10 cellular contexts compared by ENCODE assay signal in genomic region chr6:18327621-18328548, GRCh38. TPM values are rescaled to one million over a fixed set of nuclear protein-coding genes. Genes with fewer than 3 reads are reported as not detected.
DNase-seq lines count a peak whose midpoint lies in the region; ATAC-seq and TF ChIP-seq lines count a peak whose summit lies in the region.
"Had no signal": no experiment of that assay in that cellular context is flagged by ENCODE, and none has a peak within 500 bp of the region (broad histone marks: within the 10 kb centered on the region; RNA-seq: fewer than 3 reads in every experiment).

No MANE protein-coding gene starts in this region.

- WGBS in prostate gland = 56% methylated on average over 8 of the region's 8 CpGs

- no peaks in the 10 kb centered on the region for H3K36me3 ChIP-seq in prostate gland

- TF ChIP-seq CTCF in prostate gland (IDR thresholded peaks at IDR 0.05) = no peak

- no peak for TF ChIP-seq POLR2A in prostate gland (IDR thresholded peaks at IDR 0.05)

- no peaks in the 10 kb centered on the region for H3K9me3 ChIP-seq in prostate gland

- peak; percentile 52 for ATAC-seq in GM19351 (IDR thresholded peaks at IDR 0.05; ENCODE audit: unreplicated experiment)
- ATAC-seq in HG03565 (IDR thresholded peaks at IDR 0.05; ENCODE audit: unreplicated experiment) = no peak
- ATAC-seq in GM21717 (IDR thresholded peaks at IDR 0.05; ENCODE audit: unreplicated experiment) = no peak

- no peaks in the 10 kb centered on the region for H3K27me3 ChIP-seq in prostate gland (replicated peaks; ENCODE audit: insufficient read depth)

- H3K4me3 ChIP-seq in prostate gland = no peak overlapping the region

- H3K4me1 ChIP-seq in prostate gland (replicated peaks) = no peaks in the 10 kb centered on the region

- peak overlapping the region; percentile 78 for H3K27ac ChIP-seq in epithelial cell of prostate
- peak overlapping the region; percentile 51 to 65 for H3K27ac ChIP-seq in prostate gland

- peak; percentile 32 for DNase-seq in NCI-H187 treated with DMSO at 0.1 percent for 48 hours (lab: John Stamatoyannopoulos, UW)
- DNase-seq in epithelial cell of prostate (ENCODE audit: low read depth, low spot score) = no peak
- peak; percentile 21 for DNase-seq in prostate gland (ENCODE audit: low spot score)
- DNase-seq in NCI-H2107 treated with DMSO at 0.1 percent for 48 hours (lab: John Stamatoyannopoulos, UW; ENCODE audit: unreplicated experiment) = no peak
- DNase-seq in posterior vena cava (ENCODE audit: low spot score) = no peak
- DNase-seq: activated CD4-positive, CD25-positive, alpha-beta regulatory T cell treated with anti-CD3 and anti-CD28 coated beads, Interleukin-2, amount 50 U/mL, for 72 hours; NCI-H146 had no signal

- intact Hi-C loops in prostate gland (cut with DNase I) (no loop called here), posterior vena cava (cut with DNase I) (no loop called here)

RNA-seq across cellular contexts. Expression of gene RNF144B, which starts 59.3 kb away (rescaled TPM):
- 10 to 100 TPM; 25.3 to 50.8 TPM for total RNA-seq in prostate gland
- total RNA-seq in posterior vena cava = 10 to 100 TPM; 21.5 to 26.0 TPM

Comparison
In these comparisons a context has a peak if more than half of its experiments do, and no peak if none do; other contexts are left out.
1. DNase-seq: peak in NCI-H187 treated with DMSO at 0.1 percent for 48 hours (single experiment) and prostate gland (single experiment); none in epithelial cell of prostate (single experiment), NCI-H2107 treated with DMSO at 0.1 percent for 48 hours (single experiment) and posterior vena cava (single experiment).